ENCODE assay signal across 11 cellular contexts in genomic region chr13:99123101-99124045, GRCh38.
DNase-seq lines count a peak whose midpoint lies in the region; ATAC-seq, FAIRE-seq and TF ChIP-seq lines count a peak whose summit lies in the region.
"Had no signal": no experiment of that assay in that cellular context is flagged by ENCODE, and none has a peak within 500 bp of the region (broad histone marks: within the 10 kb centered on the region; RNA-seq: fewer than 3 reads in every experiment).

No MANE protein-coding gene starts in this region.

- FAIRE-seq in K562 (lab: Jason Lieb, UNC), result no peak

- no peaks in the 10 kb centered on the region for H3K79me2 ChIP-seq in K562 (ENCODE audit: control insufficient read depth, insufficient read depth, low read length)

- H3K27ac Mint-ChIP-seq in endothelial cell (ENCODE audit: unreplicated experiment), result no peak overlapping the region
- H3K27ac Mint-ChIP-seq: activated T-helper 2 cell treated with anti-CD3 and anti-CD28 coated beads, Interferon-gamma antibody, Interleukin-2, Interleukin-4, amounts not matched to agents 10 μg/mL and 5 μg/mL and 100 μg/mL, durations not matched to agents 14 hours and 24 hours and 36 hours had no signal

- H3K4me2 ChIP-seq in K562 (ENCODE audit: insufficient read depth, low read length), result no peak overlapping the region

- BruUV-seq in K562 (replicated peaks; lab: Mats Ljungman, UMichigan), result no TSS peak

- H3K4me1 ChIP-seq in K562 (replicated peaks in 1 of 2; ENCODE audit: control insufficient read depth in 2 of 2, insufficient read depth in 2 of 2, low read length in 2 of 2), result peaks cover 0 to 5% of the 10 kb centered on the region in 2 experiments; a peak in 3 of 5 replicates

- no peaks in the 10 kb centered on the region for H4K20me1 ChIP-seq in K562 (replicated peaks; ENCODE audit: control insufficient read depth, insufficient read depth, low read length)

- intact Hi-C loops in K562 (cut with micrococcal nuclease), result no loop called here

- POLR2A ChIA-PET in K562 (lab: Yijun Ruan, JAX), result interaction anchor here (0.6 kb wide), 3 partner anchors 57 to 287 kb away, joined by 3 read pairs; no protein-coding TSS in a partner anchor

- no peak for TF ChIP-seq RAD21 in K562 (CRISPR knock-in tag; conservative IDR thresholded peaks at IDR 0.05 in 1 of 2, IDR thresholded peaks at IDR 0.05 in 1 of 2)

- H3K4me1 Mint-ChIP-seq in endothelial cell (ENCODE audit: unreplicated experiment), result no peaks in the 10 kb centered on the region

- no peak overlapping the region for H3K4me3 ChIP-seq in K562
- H3K4me3 ChIP-seq: right atrium auricular region had no signal

- TF ChIP-seq CTCF in K562 (IDR thresholded peaks at IDR 0.05 in 2 of 3, conservative IDR thresholded peaks at IDR 0.05 in 1 of 3; ENCODE audit: insufficient read depth in 2 of 3, low read depth in 1 of 3, low read length in 3 of 3) (no peak), endothelial cell (IDR thresholded peaks at IDR 0.05; ENCODE audit: unreplicated experiment) (no peak)

- H2AFZ ChIP-seq in K562 (ENCODE audit: low read depth, low read length), result peak overlapping the region; percentile 32; the same call in 1 of the 2 replicates

- H3K27ac ChIP-seq in K562 (ENCODE audit: extremely low read depth, low read depth, low read length), result no peak overlapping the region
- H3K27ac ChIP-seq: right atrium auricular region had no signal

- H3K36me3 Mint-ChIP-seq in endothelial cell (ENCODE audit: low read depth, unreplicated experiment), result no peaks in the 10 kb centered on the region

- in situ Hi-C loops in K562 (cut with MboI), result no loop called here

- no peaks in the 10 kb centered on the region for H3K36me3 ChIP-seq in K562 (ENCODE audit: control insufficient read depth, insufficient read depth, low read length)
- H3K36me3 ChIP-seq: right atrium auricular region had no signal

- no peaks in the 10 kb centered on the region for H3K27me3 ChIP-seq in K562 (ENCODE audit: control insufficient read depth in 2 of 2, insufficient read depth in 2 of 2, low read length in 2 of 2)
- H3K27me3 ChIP-seq: right atrium auricular region had no signal

- H3K27me3 Mint-ChIP-seq in endothelial cell (ENCODE audit: unreplicated experiment), result no peaks in the 10 kb centered on the region

- no peak for ATAC-seq in K562

- no peaks in the 10 kb centered on the region for H3K9me1 ChIP-seq in K562 (ENCODE audit: control insufficient read depth, insufficient read depth, low read length)

- no peak for TF ChIP-seq POLR2A in K562 (conservative IDR thresholded peaks at IDR 0.05)

- WGBS in K562 (ENCODE audit: insufficient coverage, low coverage, missing lambda C conversion rate), result 49% methylated on average over 13 of the region's 14 CpGs

- H3K9me3 Mint-ChIP-seq in endothelial cell (ENCODE audit: unreplicated experiment), result no peaks in the 10 kb centered on the region

- TF ChIP-seq EP300 in K562 (IDR thresholded peaks at IDR 0.05; ENCODE audit: low read length), result no peak

- H3K9ac ChIP-seq in K562 (ENCODE audit: insufficient read depth in 1 of 2, low read depth in 2 of 2, low read length in 2 of 2), result no peak overlapping the region

- peak; percentile 65 for DNase-seq in EH (ENCODE audit: low read depth)
- peak; percentile 77 for DNase-seq in M059J (ENCODE audit: low read depth)
- no peak for DNase-seq in K562 (ENCODE audit: extremely low read depth in 1 of 4, low spot score in 3 of 4)
- peak; percentile 83 for DNase-seq in myocyte (ENCODE audit: low read depth)
- DNase-seq in endothelial cell (ENCODE audit: low spot score), result no peak
- DNase-seq in NK-92 (lab: John Stamatoyannopoulos, UW; ENCODE audit: unreplicated experiment), result no peak
- no peak for DNase-seq in dedifferentiated amniotic fluid mesenchymal stem cell (ENCODE audit: extremely low spot score)
- DNase-seq: activated CD4-positive, alpha-beta T cell treated with anti-CD3 and anti-CD28 coated beads, Interleukin-2, amount 50 U/mL, for 48 hours; erythroblast had no signal

- CTCF ChIA-PET in K562 (lab: Yijun Ruan, JAX; ENCODE audit: low intra/inter-chr PET ratio), result no interaction called here

- no peaks in the 10 kb centered on the region for H3K9me3 ChIP-seq in K562 (replicated peaks; ENCODE audit: control insufficient read depth, insufficient read depth, low read depth, low read length)
- H3K9me3 ChIP-seq: right atrium auricular region had no signal

- H3K4me3 Mint-ChIP-seq in endothelial cell (ENCODE audit: unreplicated experiment), result no peak overlapping the region

TF ChIP-seq in K562, 482 proteins besides CTCF, POLR2A, EP300 and RAD21:
- TF ChIP-seq E2F3 (CRISPR knock-in tag; IDR thresholded peaks at IDR 0.05) (no peak), ARID3B (CRISPR knock-in tag; IDR thresholded peaks at IDR 0.05; ENCODE audit: borderline replicate concordance) (no peak), FUS (optimal IDR thresholded peaks at IDR 0.05; ENCODE audit: low read depth, low read length) (no peak), ZNF212 (CRISPR knock-in tag; IDR thresholded peaks at IDR 0.05) (no peak), ZNF165 (CRISPR knock-in tag; IDR thresholded peaks at IDR 0.05; ENCODE audit: borderline replicate concordance) (no peak), LCOR (CRISPR knock-in tag; IDR thresholded peaks at IDR 0.05) (no peak), PTBP1 (IDR thresholded peaks at IDR 0.05; ENCODE audit: low read depth, low read length) (no peak), KLF10 (CRISPR knock-in tag; IDR thresholded peaks at IDR 0.05) (no peak)

Comparison
In these comparisons a context has a peak if more than half of its experiments do, and no peak if none do; other contexts are left out.
1. DNase-seq: peak in EH (single experiment), M059J (single experiment) and myocyte (single experiment); none in K562 (0 of 4), endothelial cell (single experiment), NK-92 (single experiment) and dedifferentiated amniotic fluid mesenchymal stem cell (single experiment).